Comparison of ENCODE assay signal across 10 cellular contexts in the genomic region with DNA sequence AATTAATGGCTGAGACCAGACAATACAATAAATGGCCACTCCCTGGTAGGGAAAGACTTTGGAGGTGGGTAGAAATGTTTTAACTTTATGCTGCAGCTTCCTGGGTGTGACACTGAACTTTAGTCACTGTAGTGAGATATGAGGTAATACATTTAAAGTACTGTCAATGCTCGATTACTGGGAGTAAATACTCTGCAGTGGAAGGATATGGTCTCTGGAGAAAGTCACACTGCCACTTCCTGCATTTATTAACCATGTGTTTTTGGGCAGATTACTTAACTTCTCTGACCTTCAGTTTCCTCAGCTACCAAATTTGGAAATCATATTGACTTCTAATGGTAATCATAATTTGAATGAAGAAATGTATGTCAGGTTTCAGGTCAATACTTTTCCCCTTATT.
DNase-seq lines count a peak whose midpoint lies in the region; ATAC-seq and TF ChIP-seq lines count a peak whose summit lies in the region.
"Had no signal": no experiment of that assay in that cellular context is flagged by ENCODE, and none has a peak within 500 bp of the region (broad histone marks: within the 10 kb centered on the region; RNA-seq: fewer than 3 reads in every experiment).

No MANE protein-coding gene starts in this region.

- no peak overlapping the region for H3K4me3 Mint-ChIP-seq in natural killer cell
- H3K4me3 Mint-ChIP-seq: neural crest cell had no signal

- no peak for TF ChIP-seq CTCF in natural killer cell (IDR thresholded peaks at IDR 0.05)
- TF ChIP-seq CTCF in GM20000 (IDR thresholded peaks at IDR 0.05; ENCODE audit: extremely low read depth, missing control alignments) = no peak
- TF ChIP-seq CTCF in GM13976 (IDR thresholded peaks at IDR 0.05; ENCODE audit: borderline replicate concordance, control extremely low read depth, extremely low read depth, insufficient read depth, missing control alignments) = no peak

- H3K27ac ChIP-seq in duodenal mucosa (ENCODE audit: low read depth, low read length) = peak overlapping the region; percentile 26

- no peaks in the 10 kb centered on the region for H3K36me3 Mint-ChIP-seq in natural killer cell

- peaks cover 8 to 29% of the 10 kb centered on the region in 2 donors for H3K4me1 ChIP-seq in duodenal mucosa (ENCODE audit: control insufficient read depth in 1 of 2, insufficient read depth in 2 of 2, low read length in 2 of 2)

- no peaks in the 10 kb centered on the region for H3K9me3 Mint-ChIP-seq in natural killer cell
- H3K9me3 Mint-ChIP-seq: neural crest cell had no signal

- H3K9me3 ChIP-seq in duodenal mucosa (ENCODE audit: control insufficient read depth in 1 of 2, low read length in 2 of 2) = no peaks in the 10 kb centered on the region

- DNase-seq in Daoy (ENCODE audit: low read depth) (peak; percentile 7), NCI-H460 (ENCODE audit: extremely low read depth, low read depth) (peak; percentile 26), natural killer cell (no peak), GM20000 (ENCODE audit: low spot score) (no peak), GM13976 (ENCODE audit: low spot score) (no peak)
- no peak for DNase-seq in activated effector memory CD4-positive, alpha-beta T cell treated with Interleukin-2 at 50 U/mL for 16 hours
- DNase-seq: effector CD4-positive, alpha-beta T cell had no signal

- intact Hi-C loops in natural killer cell (cut with micrococcal nuclease) = no loop called here

- H3K27me3 ChIP-seq in duodenal mucosa (ENCODE audit: control insufficient read depth in 1 of 2, insufficient read depth in 2 of 2, low read length in 2 of 2) = no peaks in the 10 kb centered on the region

- no peak overlapping the region for H3K4me3 ChIP-seq in duodenal mucosa (ENCODE audit: low read depth in 1 of 2, low read length in 2 of 2)

- peak overlapping the region; percentile 15 to 41 for H3K27ac Mint-ChIP-seq in natural killer cell

- no peak overlapping the region for H3K9ac ChIP-seq in duodenal mucosa (ENCODE audit: low read depth in 1 of 2, low read length in 2 of 2)

- H3K36me3 ChIP-seq in duodenal mucosa (ENCODE audit: control insufficient read depth in 1 of 2, insufficient read depth in 2 of 2, low read length in 2 of 2) = no peaks in the 10 kb centered on the region

- ATAC-seq in natural killer cell (peak in 1 of 3 donors; percentile 51), GM19351 (IDR thresholded peaks at IDR 0.05; ENCODE audit: unreplicated experiment) (no peak)

- peaks cover 12% of the 10 kb centered on the region in 2 donors for H3K4me1 Mint-ChIP-seq in natural killer cell

- H3K27me3 Mint-ChIP-seq in natural killer cell (ENCODE audit: low read depth in 2 of 2) = peaks cover 0 to 3% of the 10 kb centered on the region in 2 donors

- in situ Hi-C loops in GM13976 (cut with MboI; ENCODE audit: low sequenced_read_pairs, unreplicated experiment) = no loop called here

Comparison
In these comparisons a context has a peak if more than half of its experiments do, and no peak if none do; other contexts are left out.
1. DNase-seq: peak in Daoy (single experiment) and NCI-H460 (single experiment); none in natural killer cell (single experiment), GM20000 (single experiment), GM13976 (single experiment) and activated effector memory CD4-positive, alpha-beta T cell treated with Interleukin-2 at 50 U/mL for 16 hours (single experiment).